In the genomic region with DNA sequence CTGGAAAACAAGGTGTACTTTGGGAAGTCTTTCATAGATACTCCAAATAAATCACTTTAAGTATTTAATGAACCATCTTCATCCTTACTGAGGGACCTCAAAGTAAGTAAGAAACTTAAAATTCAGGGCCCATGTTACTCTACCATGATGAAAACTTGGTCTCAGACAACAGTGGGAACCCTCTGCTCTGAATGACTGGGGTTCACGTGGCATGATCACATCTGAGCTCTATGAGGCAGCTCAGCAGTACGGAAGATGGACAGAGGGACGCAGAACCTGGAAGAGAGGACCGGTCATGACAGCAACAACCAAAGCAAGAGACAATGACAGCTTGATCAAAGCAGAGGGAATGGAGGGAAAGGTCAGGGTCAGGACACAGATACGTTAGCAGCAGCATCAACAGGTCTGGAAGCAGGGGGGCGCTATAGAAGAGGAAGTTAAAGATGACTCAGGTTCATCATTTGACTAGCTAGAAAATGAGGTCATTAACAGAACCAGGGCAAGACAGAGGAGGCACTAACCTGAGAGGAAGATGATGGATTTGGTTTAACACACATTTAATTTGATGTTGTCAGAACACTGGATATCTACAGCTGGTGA, we compare ENCODE assay signal across 10 cellular contexts.
DNase-seq lines count a peak whose midpoint lies in the region; ATAC-seq and TF ChIP-seq lines count a peak whose summit lies in the region.
"Had no signal": no experiment of that assay in that cellular context is flagged by ENCODE, and none has a peak within 500 bp of the region (broad histone marks: within the 10 kb centered on the region; RNA-seq: fewer than 3 reads in every experiment).

No MANE protein-coding gene starts in this region.

- no peak overlapping the region for H3K4me3 ChIP-seq in KMS-11 (IDR thresholded peaks at IDR 0.05; ENCODE audit: insufficient read depth, low read depth, low read length)

- H3K27ac ChIP-seq in KMS-11 = no peak overlapping the region

- H3K79me2 ChIP-seq in KMS-11 (ENCODE audit: insufficient read depth, low read depth) = peaks cover 99% of the 10 kb centered on the region

- ATAC-seq in HG03442 (IDR thresholded peaks at IDR 0.05; ENCODE audit: unreplicated experiment) = no peak

- TF ChIP-seq CTCF in KMS-11 (conservative IDR thresholded peaks at IDR 0.05; ENCODE audit: low read depth, low read length) = peak; percentile 37; the same call in 1 of the 2 replicates
- TF ChIP-seq CTCF in nephron progenitor cell (IDR thresholded peaks at IDR 0.05) = no peak

- peaks cover 34% of the 10 kb centered on the region for H3K36me3 Mint-ChIP-seq in nephron progenitor cell (ENCODE audit: low read depth)

- peaks cover 18% of the 10 kb centered on the region for H4K20me1 ChIP-seq in KMS-11 (ENCODE audit: insufficient read depth)

- DNase-seq in NOMO-1 treated with DMSO at 0.1 percent for 48 hours (lab: John Stamatoyannopoulos, UW; ENCODE audit: unreplicated experiment) = peak; percentile 25
- no peak for DNase-seq in NOMO-1 treated with dmso at 0.1 percent for 144 hours (lab: John Stamatoyannopoulos, UW; ENCODE audit: unreplicated experiment)
- peak; percentile 21 for DNase-seq in activated naive CD4-positive, alpha-beta T cell treated with anti-CD3 and anti-CD28 coated beads, Interleukin-2, amount 50 U/mL, for 16 hours
- DNase-seq in nephron progenitor cell = no peak
- no peak for DNase-seq in NCI-H1436 treated with DMSO at 0.1 percent for 48 hours (lab: John Stamatoyannopoulos, UW)
- DNase-seq in DMS153 (lab: John Stamatoyannopoulos, UW) = no peak
- DNase-seq: hypothalamus, NCI-H524 treated with DMSO at 0.1 percent for 48 hours had no signal

- H2AFZ ChIP-seq in KMS-11 (ENCODE audit: low read depth) = no peak overlapping the region

- no peak overlapping the region for H3K9ac ChIP-seq in KMS-11

- peaks cover 20% of the 10 kb centered on the region; the same call in 1 of the 2 replicates for H3K36me3 ChIP-seq in KMS-11 (ENCODE audit: insufficient read depth)

- H3K9me3 Mint-ChIP-seq in nephron progenitor cell = no peaks in the 10 kb centered on the region

- peaks cover 16% of the 10 kb centered on the region for H3K4me1 Mint-ChIP-seq in nephron progenitor cell

- H3K27me3 ChIP-seq in KMS-11 (ENCODE audit: insufficient read depth, low read depth) = no peaks in the 10 kb centered on the region

- H3K27ac Mint-ChIP-seq in nephron progenitor cell = peak overlapping the region; percentile 9

- no peaks in the 10 kb centered on the region for H3K27me3 Mint-ChIP-seq in nephron progenitor cell (ENCODE audit: low read depth, poor library complexity)

- H3K4me3 Mint-ChIP-seq in nephron progenitor cell = no peak overlapping the region

- no peak overlapping the region for H3K4me2 ChIP-seq in KMS-11

- peaks cover 19% of the 10 kb centered on the region for H3K4me1 ChIP-seq in KMS-11 (ENCODE audit: low read depth, poor library complexity, severe bottlenecking)

Comparison
In these comparisons a context has a peak if more than half of its experiments do, and no peak if none do; other contexts are left out.
1. DNase-seq: peak in NOMO-1 treated with DMSO at 0.1 percent for 48 hours (single experiment) and activated naive CD4-positive, alpha-beta T cell treated with anti-CD3 and anti-CD28 coated beads, Interleukin-2, amount 50 U/mL, for 16 hours (single experiment); none in NOMO-1 treated with dmso at 0.1 percent for 144 hours (single experiment), nephron progenitor cell (single experiment), NCI-H1436 treated with DMSO at 0.1 percent for 48 hours (single experiment) and DMS153 (single experiment).